ENCODE assay signal across 7 cellular contexts in the genomic region with DNA sequence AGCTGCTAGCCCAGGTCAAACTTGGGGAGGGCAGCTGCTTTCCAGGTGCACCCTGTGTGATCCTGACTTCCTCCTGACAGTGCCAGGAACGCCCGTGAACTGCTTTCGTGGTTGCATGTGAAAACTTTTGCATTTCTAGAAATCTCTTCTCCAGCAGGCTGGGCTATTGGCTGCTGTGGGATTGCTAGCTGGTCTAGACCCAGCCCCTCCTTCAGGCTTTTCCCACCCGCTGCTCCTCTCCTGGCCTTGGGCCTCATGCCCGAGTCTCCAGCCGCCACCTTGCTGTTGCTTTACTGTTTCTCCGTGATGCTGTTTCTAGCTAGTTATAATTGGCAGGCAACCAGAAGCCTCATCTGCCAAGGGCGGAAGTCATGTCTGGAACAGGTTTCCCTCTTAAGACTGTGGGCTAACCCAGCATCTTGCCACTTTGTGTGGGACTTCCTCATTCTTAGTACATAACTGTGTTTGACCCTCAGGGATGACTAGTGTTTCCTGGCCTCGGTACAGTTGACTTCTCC. TPM values are rescaled to one million over a fixed set of nuclear protein-coding genes. Genes with fewer than 3 reads are reported as not detected.
DNase-seq lines count a peak whose midpoint lies in the region; ATAC-seq and TF ChIP-seq lines count a peak whose summit lies in the region.

No MANE protein-coding gene starts in this region.

- no peaks in the 10 kb centered on the region for H3K36me3 Mint-ChIP-seq in activated T-cell treated with anti-CD3 and anti-CD28 coated beads, Interleukin-2, amount 50 U/mL, for 4 hours (ENCODE audit: insufficient read depth)

- H3F3A ChIP-seq in smooth muscle cell (ENCODE audit: low read depth), result no peaks in the 10 kb centered on the region

- H3K4me1 Mint-ChIP-seq in activated T-cell treated with anti-CD3 and anti-CD28 coated beads, Interleukin-2, amount 50 U/mL, for 4 hours (ENCODE audit: low read depth), result peaks cover 56% of the 10 kb centered on the region

- no peak overlapping the region for H2AFZ ChIP-seq in smooth muscle cell (ENCODE audit: low read depth)

- ATAC-seq in GM18508 (IDR thresholded peaks at IDR 0.05; ENCODE audit: insufficient read depth, unreplicated experiment) (peak; percentile 66), HG02852 (IDR thresholded peaks at IDR 0.05; ENCODE audit: unreplicated experiment) (peak; percentile 84)
- ATAC-seq in activated T-cell treated with anti-CD3 and anti-CD28 coated beads, Interleukin-2, amount 50 U/mL, for 4 hours, result peak; percentile 41 to 46

- H3K27ac ChIP-seq in smooth muscle cell (ENCODE audit: low read depth), result no peak overlapping the region

- no peaks in the 10 kb centered on the region for H3K9me3 ChIP-seq in smooth muscle cell (replicated peaks; ENCODE audit: low read depth)

- no peaks in the 10 kb centered on the region for H3K27me3 Mint-ChIP-seq in activated T-cell treated with anti-CD3 and anti-CD28 coated beads, Interleukin-2, amount 50 U/mL, for 4 hours (ENCODE audit: low read depth)

- H3K4me3 Mint-ChIP-seq in activated T-cell treated with anti-CD3 and anti-CD28 coated beads, Interleukin-2, amount 50 U/mL, for 4 hours, result peak overlapping the region; percentile 69

- no peaks in the 10 kb centered on the region for H4K20me1 ChIP-seq in smooth muscle cell (ENCODE audit: low read depth)

- WGBS in smooth muscle cell (ENCODE audit: low lambda C conversion rate), result 84% methylated on average over 9 of the region's 9 CpGs

- peak; percentile 93 for DNase-seq in NCI-H226
- peak; percentile 46 for DNase-seq in activated T-cell treated with anti-CD3 and anti-CD28 coated beads, Interleukin-2, amount 50 U/mL, for 4 hours
- DNase-seq in fibroblast of pulmonary artery (ENCODE audit: low read depth), result peak; percentile 93
- DNase-seq in pulmonary artery endothelial cell (ENCODE audit: low read depth, low spot score), result peak; percentile 98
- no peak for DNase-seq in smooth muscle cell (lab: John Stamatoyannopoulos, UW; ENCODE audit: unreplicated experiment)

- H3K79me2 ChIP-seq in smooth muscle cell (ENCODE audit: low read depth), result no peaks in the 10 kb centered on the region

- no peaks in the 10 kb centered on the region for H3K4me1 ChIP-seq in smooth muscle cell (ENCODE audit: low read depth)

- no peak overlapping the region for H3K4me3 ChIP-seq in fibroblast of pulmonary artery (replicated peaks; ENCODE audit: low read depth, low read length)
- H3K4me3 ChIP-seq in smooth muscle cell, result no peak overlapping the region

- no peak overlapping the region for H3K4me2 ChIP-seq in smooth muscle cell

- TF ChIP-seq CTCF in fibroblast of pulmonary artery (IDR thresholded peaks at IDR 0.05; ENCODE audit: low read length, missing control alignments) (no peak), smooth muscle cell (IDR thresholded peaks at IDR 0.05; ENCODE audit: borderline replicate concordance, insufficient read depth, poor library complexity, severe bottlenecking) (no peak)

- no peaks in the 10 kb centered on the region for H3K36me3 ChIP-seq in smooth muscle cell (ENCODE audit: low read depth)

- no peaks in the 10 kb centered on the region for H3K27me3 ChIP-seq in smooth muscle cell (ENCODE audit: low read depth)

- no peaks in the 10 kb centered on the region for H3K9me3 Mint-ChIP-seq in activated T-cell treated with anti-CD3 and anti-CD28 coated beads, Interleukin-2, amount 50 U/mL, for 4 hours

- no peak overlapping the region for H3K9ac ChIP-seq in smooth muscle cell (ENCODE audit: low read depth)

RNA-seq across cellular contexts. Expression of a gene that starts 27.0 kb away (rescaled TPM):
- total RNA-seq in activated T-cell treated with anti-CD3 and anti-CD28 coated beads, Interleukin-2, amount 50 U/mL, for 4 hours, result 10 to 100 TPM; 24.8 to 33.1 (median 32.4) TPM
- total RNA-seq in pulmonary artery endothelial cell (65.4 and 68.8 TPM in 2 replicates), smooth muscle cell (3.3 and 8.9 TPM in 2 replicates)
- polyA plus RNA-seq in smooth muscle cell, result 0.12 and 1.4 TPM in 2 replicates
